Comparison of ENCODE assay signal across 1 cellular context in genomic region chr17:44118427-44119050, GRCh38.
TF ChIP-seq lines count a peak whose summit lies in the region.

No MANE protein-coding gene starts in this region.

TF ChIP-seq in H1, 55 proteins besides CTCF, POLR2A, EP300 and RAD21:
- TF ChIP-seq SIRT6 (IDR thresholded peaks at IDR 0.05; ENCODE audit: low read length) (no peak), JUND (IDR thresholded peaks at IDR 0.05; ENCODE audit: low read length) (no peak), SAP30 (IDR thresholded peaks at IDR 0.05; ENCODE audit: insufficient read depth, insufficient replicate concordance, low read length) (no peak), CEBPB (IDR thresholded peaks at IDR 0.05; ENCODE audit: low read depth, low read length) (no peak), HDAC6 (IDR thresholded peaks at IDR 0.05; ENCODE audit: low read depth, low read length) (no peak), CHD7 (IDR thresholded peaks at IDR 0.05; ENCODE audit: insufficient replicate concordance, low read length) (no peak), JUN (IDR thresholded peaks at IDR 0.05; ENCODE audit: low read depth, low read length) (no peak)
TF ChIP-seq in H1: peak in this region for 0.
